9 cellular contexts compared by ENCODE assay signal in genomic region chr22:46077669-46078099, GRCh38.
DNase-seq lines count a peak whose midpoint lies in the region; ATAC-seq and TF ChIP-seq lines count a peak whose summit lies in the region.
"Had no signal": no experiment of that assay in that cellular context is flagged by ENCODE, and none has a peak within 500 bp of the region (broad histone marks: within the 10 kb centered on the region; RNA-seq: fewer than 3 reads in every experiment).

No MANE protein-coding gene starts in this region.

- H3K4me3 ChIP-seq in LNCaP clone FGC (ENCODE audit: low read depth, low read length): peak overlapping the region; percentile 95
- H3K4me3 ChIP-seq in right lobe of liver: no peak overlapping the region
- peak overlapping the region in 1 of 3 donors; percentile 83 for H3K4me3 ChIP-seq in thyroid gland (replicated peaks in 1 of 3)

- no peaks in the 10 kb centered on the region for H3K27me3 ChIP-seq in right lobe of liver
- no peaks in the 10 kb centered on the region for H3K27me3 ChIP-seq in thyroid gland

- intact Hi-C loops in right lobe of liver (cut with DNase I) (no loop called here), thyroid gland (cut with DNase I) (no loop called here)

- H3K36me3 ChIP-seq in right lobe of liver (peaks cover 0 to 2% (median 0%) of the 10 kb centered on the region in 4 donors), thyroid gland (peaks cover 0 to 4% of the 10 kb centered on the region in 2 donors)

- TF ChIP-seq POLR2A in right lobe of liver (IDR thresholded peaks at IDR 0.05): no peak
- TF ChIP-seq POLR2A in thyroid gland (IDR thresholded peaks at IDR 0.05): no peak

- H3K9me3 ChIP-seq in right lobe of liver (no peaks in the 10 kb centered on the region), thyroid gland (no peaks in the 10 kb centered on the region)

- H3K27ac ChIP-seq in caudate nucleus (ENCODE audit: low read depth, low read length) (peak overlapping the region; percentile 96), right lobe of liver (peak overlapping the region; percentile 72 to 97 (median 95)), thyroid gland (peak overlapping the region; percentile 95 to 97 (median 97))

- TF ChIP-seq CTCF in LNCaP clone FGC (IDR thresholded peaks at IDR 0.05; ENCODE audit: control insufficient read depth, extremely low read depth, insufficient read depth) (no peak), right lobe of liver (IDR thresholded peaks at IDR 0.05) (no peak), thyroid gland (IDR thresholded peaks at IDR 0.05) (no peak)

- DNase-seq in LNCaP clone FGC (ENCODE audit: low read depth): no peak
- no peak for DNase-seq in caudate nucleus (lab: John Stamatoyannopoulos, UW)
- DNase-seq in right lobe of liver: peak in 2 of 3 donors; percentile 23 to 33
- DNase-seq in thyroid gland: peak in 1 of 2 donors; percentile 1
- DNase-seq in mesenteric fat pad (ENCODE audit: low spot score): no peak
- no peak for DNase-seq in stimulated activated CD4-positive, alpha-beta T cell treated with anti-CD3 and anti-CD28 coated beads, Interleukin-4, amount 100 ng/mL, for 4 hours
- no peak for DNase-seq in SKM-1 (lab: John Stamatoyannopoulos, UW; ENCODE audit: unreplicated experiment)
- DNase-seq: GOT3; stimulated activated naive CD8-positive, alpha-beta T cell treated with anti-CD3 and anti-CD28 coated beads, Interleukin-15, Interleukin-2, amounts not matched to agents 100 U/mL and 50 U/mL, for 24 hours had no signal

- no peak for ATAC-seq in right lobe of liver
- ATAC-seq: stimulated activated naive CD8-positive, alpha-beta T cell treated with anti-CD3 and anti-CD28 coated beads, Interleukin-15, Interleukin-2, amounts not matched to agents 100 U/mL and 50 U/mL, for 24 hours had no signal

- 52% methylated on average over 12 of the region's 12 CpGs for WGBS in right lobe of liver (ENCODE audit: insufficient coverage, low coverage, low lambda C conversion rate, missing lambda C conversion rate)
- 55 to 57% methylated on average over 12 of the region's 12 CpGs for WGBS in thyroid gland, 2 donors

- H3K4me1 ChIP-seq in right lobe of liver: peaks cover 0 to 47% (median 22%) of the 10 kb centered on the region in 4 donors
- peaks cover 31 to 68% of the 10 kb centered on the region in 2 donors for H3K4me1 ChIP-seq in thyroid gland

Comparison
In these comparisons a context has a peak if more than half of its experiments do, and no peak if none do; other contexts are left out.
1. DNase-seq: peak in right lobe of liver (2 of 3); none in LNCaP clone FGC (single experiment), caudate nucleus (0 of 61), mesenteric fat pad (single experiment), stimulated activated CD4-positive, alpha-beta T cell treated with anti-CD3 and anti-CD28 coated beads, Interleukin-4, amount 100 ng/mL, for 4 hours (0 of 2) and SKM-1 (single experiment).
2. Peak in every context shown above with its lines, with median percentiles within 50 percentile points of each other: H3K27ac ChIP-seq.